14 cellular contexts compared by ENCODE assay signal in the genomic region with DNA sequence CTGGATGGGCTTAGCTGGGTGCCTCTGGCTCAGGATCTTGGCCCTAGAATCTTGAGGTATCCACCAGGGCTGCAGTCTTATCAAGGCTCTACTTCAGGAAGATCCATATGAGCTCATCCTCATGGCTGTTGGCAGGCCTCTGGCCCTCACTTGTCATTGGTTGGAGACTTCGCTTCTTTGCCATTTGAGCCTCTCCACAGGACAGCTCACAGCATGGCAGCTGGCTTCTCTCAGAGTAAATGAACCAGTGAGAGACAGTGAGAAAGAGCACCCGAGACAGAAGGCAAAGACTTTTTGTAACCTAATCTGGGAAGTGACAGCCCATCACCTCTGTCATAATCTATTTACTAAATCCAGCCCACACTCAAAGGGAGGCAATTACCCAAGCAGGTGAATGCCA.
A peak's percentile ranks its signal among the peaks of the same experiment; 100 is the strongest.
DNase-seq lines count a peak whose midpoint lies in the region; ATAC-seq and TF ChIP-seq lines count a peak whose summit lies in the region.
"Had no signal": no experiment of that assay in that cellular context is flagged by ENCODE, and none has a peak within 500 bp of the region (broad histone marks: within the 10 kb centered on the region; RNA-seq: fewer than 3 reads in every experiment).

No MANE protein-coding gene starts in this region.

- H3K27me3 Mint-ChIP-seq in GM23338 (ENCODE audit: insufficient read depth, low read depth, poor library complexity), result no peaks in the 10 kb centered on the region

- H3K79me2 ChIP-seq in GM23338 (replicated peaks; ENCODE audit: insufficient read depth), result no peaks in the 10 kb centered on the region
- no peaks in the 10 kb centered on the region for H3K79me2 ChIP-seq in mesendoderm (ENCODE audit: control insufficient read depth, insufficient read depth, low read length)

- no peak overlapping the region; the same call in 1 of the 2 replicates for H2AFZ ChIP-seq in GM23338

- H3K27me3 ChIP-seq in GM23338 (ENCODE audit: insufficient read depth), result no peaks in the 10 kb centered on the region
- H3K27me3 ChIP-seq in mesendoderm (ENCODE audit: insufficient read depth, low read length, poor library complexity), result no peaks in the 10 kb centered on the region
- H3K27me3 ChIP-seq: Peyer's patch had no signal

- H3F3A ChIP-seq in GM23338 (replicated peaks; ENCODE audit: low read depth), result no peaks in the 10 kb centered on the region

- no peak overlapping the region for H3K18ac ChIP-seq in mesendoderm (ENCODE audit: low read length)

- no peaks in the 10 kb centered on the region for H3K9me3 Mint-ChIP-seq in GM23338

- H3K36me3 Mint-ChIP-seq in GM23338 (ENCODE audit: low read depth), result no peaks in the 10 kb centered on the region
- H3K36me3 Mint-ChIP-seq: CD8-positive, alpha-beta memory T cell had no signal

- no peak overlapping the region for H4K5ac ChIP-seq in mesendoderm (ENCODE audit: low read length)

- peaks cover 4% of the 10 kb centered on the region; the same call in 2 of the 3 replicates for H3K4me1 Mint-ChIP-seq in GM23338
- H3K4me1 Mint-ChIP-seq: CD8-positive, alpha-beta memory T cell had no signal

- no peaks in the 10 kb centered on the region for H4K20me1 ChIP-seq in GM23338 (replicated peaks; ENCODE audit: insufficient read depth)

- no peak overlapping the region for H3K23ac ChIP-seq in mesendoderm (ENCODE audit: low read length)

- no peak for TF ChIP-seq CTCF in GM23338 (conservative IDR thresholded peaks at IDR 0.05; ENCODE audit: low read depth in 2 of 2)

- H2BK15ac ChIP-seq in mesendoderm (replicated peaks; ENCODE audit: low read depth), result no peak overlapping the region

- H3K4me2 ChIP-seq in GM23338 (no peak overlapping the region), mesendoderm (ENCODE audit: low read length) (no peak overlapping the region)

- peak; percentile 12 for DNase-seq in GM23338 (ENCODE audit: low spot score)
- peak; percentile 1 for DNase-seq in NCI-H128 (lab: John Stamatoyannopoulos, UW; ENCODE audit: unreplicated experiment)
- DNase-seq in SK-N-DZ (ENCODE audit: low spot score), result peak; percentile 45
- DNase-seq in mesendoderm, result peak; percentile 64
- DNase-seq in NK-92 (lab: John Stamatoyannopoulos, UW; ENCODE audit: unreplicated experiment), result no peak
- DNase-seq in activated naive CD4-positive, alpha-beta T cell treated with Interleukin-2 at 50 U/mL for 16 hours, result no peak
- DNase-seq in CD1c-positive myeloid dendritic cell (ENCODE audit: extremely low spot score), result no peak
- DNase-seq: CD8-positive, alpha-beta memory T cell; Karpas-422; NCI-H1436; NCI-H510A treated with DMSO at 0.1 percent for 48 hours; Peyer's patch; SIG-M5; T-helper 2 cell had no signal

- no peaks in the 10 kb centered on the region for H3K79me1 ChIP-seq in mesendoderm (ENCODE audit: low read length)

- no peak overlapping the region for H3K9ac ChIP-seq in mesendoderm (ENCODE audit: low read length)

- H3K27ac ChIP-seq in GM23338 (ENCODE audit: low read depth), result no peak overlapping the region
- no peak overlapping the region for H3K27ac ChIP-seq in mesendoderm (ENCODE audit: low read depth, low read length)
- H3K27ac ChIP-seq: Peyer's patch had no signal

- H3K9me2 ChIP-seq in GM23338 (ENCODE audit: insufficient read depth), result no peaks in the 10 kb centered on the region

- H3K4me3 ChIP-seq in GM23338 (no peak overlapping the region), mesendoderm (ENCODE audit: low read length) (no peak overlapping the region)
- H3K4me3 ChIP-seq: Peyer's patch had no signal

- H2BK120ac ChIP-seq in mesendoderm (ENCODE audit: low read depth, low read length), result no peak overlapping the region

- no peak overlapping the region for H4K8ac ChIP-seq in mesendoderm (ENCODE audit: low read depth, low read length)

- no peak overlapping the region for H3K4me3 Mint-ChIP-seq in GM23338
- H3K4me3 Mint-ChIP-seq: CD8-positive, alpha-beta memory T cell had no signal

- H3K56ac ChIP-seq in mesendoderm (ENCODE audit: low read length), result no peak overlapping the region

- peak; percentile 64 for ATAC-seq in GM23338

- no peak overlapping the region for H3K4ac ChIP-seq in mesendoderm (ENCODE audit: low read depth, low read length)

- H2AK5ac ChIP-seq in mesendoderm (ENCODE audit: low read length), result no peak overlapping the region

- H2BK5ac ChIP-seq in mesendoderm (ENCODE audit: low read length), result no peak overlapping the region

- H3K4me1 ChIP-seq in GM23338 (ENCODE audit: insufficient read depth), result no peaks in the 10 kb centered on the region
- no peaks in the 10 kb centered on the region for H3K4me1 ChIP-seq in mesendoderm (ENCODE audit: control insufficient read depth, low read depth, low read length)
- H3K4me1 ChIP-seq: Peyer's patch had no signal

- H3K27ac Mint-ChIP-seq in GM23338, result no peak overlapping the region
- H3K27ac Mint-ChIP-seq: CD8-positive, alpha-beta memory T cell had no signal

- WGBS in mesendoderm (ENCODE audit: extremely low coverage, insufficient coverage, low lambda C conversion rate), result no CpG with 5 or more reads among the region's 2 CpGs

- H3K36me3 ChIP-seq in GM23338 (ENCODE audit: insufficient read depth) (no peaks in the 10 kb centered on the region), mesendoderm (ENCODE audit: control insufficient read depth, insufficient read depth, low read length) (no peaks in the 10 kb centered on the region)
- H3K36me3 ChIP-seq: Peyer's patch had no signal

TF ChIP-seq in GM23338, 12 proteins besides CTCF, POLR2A, EP300 and RAD21 (continues in another document):
- TF ChIP-seq, protein P1, sequence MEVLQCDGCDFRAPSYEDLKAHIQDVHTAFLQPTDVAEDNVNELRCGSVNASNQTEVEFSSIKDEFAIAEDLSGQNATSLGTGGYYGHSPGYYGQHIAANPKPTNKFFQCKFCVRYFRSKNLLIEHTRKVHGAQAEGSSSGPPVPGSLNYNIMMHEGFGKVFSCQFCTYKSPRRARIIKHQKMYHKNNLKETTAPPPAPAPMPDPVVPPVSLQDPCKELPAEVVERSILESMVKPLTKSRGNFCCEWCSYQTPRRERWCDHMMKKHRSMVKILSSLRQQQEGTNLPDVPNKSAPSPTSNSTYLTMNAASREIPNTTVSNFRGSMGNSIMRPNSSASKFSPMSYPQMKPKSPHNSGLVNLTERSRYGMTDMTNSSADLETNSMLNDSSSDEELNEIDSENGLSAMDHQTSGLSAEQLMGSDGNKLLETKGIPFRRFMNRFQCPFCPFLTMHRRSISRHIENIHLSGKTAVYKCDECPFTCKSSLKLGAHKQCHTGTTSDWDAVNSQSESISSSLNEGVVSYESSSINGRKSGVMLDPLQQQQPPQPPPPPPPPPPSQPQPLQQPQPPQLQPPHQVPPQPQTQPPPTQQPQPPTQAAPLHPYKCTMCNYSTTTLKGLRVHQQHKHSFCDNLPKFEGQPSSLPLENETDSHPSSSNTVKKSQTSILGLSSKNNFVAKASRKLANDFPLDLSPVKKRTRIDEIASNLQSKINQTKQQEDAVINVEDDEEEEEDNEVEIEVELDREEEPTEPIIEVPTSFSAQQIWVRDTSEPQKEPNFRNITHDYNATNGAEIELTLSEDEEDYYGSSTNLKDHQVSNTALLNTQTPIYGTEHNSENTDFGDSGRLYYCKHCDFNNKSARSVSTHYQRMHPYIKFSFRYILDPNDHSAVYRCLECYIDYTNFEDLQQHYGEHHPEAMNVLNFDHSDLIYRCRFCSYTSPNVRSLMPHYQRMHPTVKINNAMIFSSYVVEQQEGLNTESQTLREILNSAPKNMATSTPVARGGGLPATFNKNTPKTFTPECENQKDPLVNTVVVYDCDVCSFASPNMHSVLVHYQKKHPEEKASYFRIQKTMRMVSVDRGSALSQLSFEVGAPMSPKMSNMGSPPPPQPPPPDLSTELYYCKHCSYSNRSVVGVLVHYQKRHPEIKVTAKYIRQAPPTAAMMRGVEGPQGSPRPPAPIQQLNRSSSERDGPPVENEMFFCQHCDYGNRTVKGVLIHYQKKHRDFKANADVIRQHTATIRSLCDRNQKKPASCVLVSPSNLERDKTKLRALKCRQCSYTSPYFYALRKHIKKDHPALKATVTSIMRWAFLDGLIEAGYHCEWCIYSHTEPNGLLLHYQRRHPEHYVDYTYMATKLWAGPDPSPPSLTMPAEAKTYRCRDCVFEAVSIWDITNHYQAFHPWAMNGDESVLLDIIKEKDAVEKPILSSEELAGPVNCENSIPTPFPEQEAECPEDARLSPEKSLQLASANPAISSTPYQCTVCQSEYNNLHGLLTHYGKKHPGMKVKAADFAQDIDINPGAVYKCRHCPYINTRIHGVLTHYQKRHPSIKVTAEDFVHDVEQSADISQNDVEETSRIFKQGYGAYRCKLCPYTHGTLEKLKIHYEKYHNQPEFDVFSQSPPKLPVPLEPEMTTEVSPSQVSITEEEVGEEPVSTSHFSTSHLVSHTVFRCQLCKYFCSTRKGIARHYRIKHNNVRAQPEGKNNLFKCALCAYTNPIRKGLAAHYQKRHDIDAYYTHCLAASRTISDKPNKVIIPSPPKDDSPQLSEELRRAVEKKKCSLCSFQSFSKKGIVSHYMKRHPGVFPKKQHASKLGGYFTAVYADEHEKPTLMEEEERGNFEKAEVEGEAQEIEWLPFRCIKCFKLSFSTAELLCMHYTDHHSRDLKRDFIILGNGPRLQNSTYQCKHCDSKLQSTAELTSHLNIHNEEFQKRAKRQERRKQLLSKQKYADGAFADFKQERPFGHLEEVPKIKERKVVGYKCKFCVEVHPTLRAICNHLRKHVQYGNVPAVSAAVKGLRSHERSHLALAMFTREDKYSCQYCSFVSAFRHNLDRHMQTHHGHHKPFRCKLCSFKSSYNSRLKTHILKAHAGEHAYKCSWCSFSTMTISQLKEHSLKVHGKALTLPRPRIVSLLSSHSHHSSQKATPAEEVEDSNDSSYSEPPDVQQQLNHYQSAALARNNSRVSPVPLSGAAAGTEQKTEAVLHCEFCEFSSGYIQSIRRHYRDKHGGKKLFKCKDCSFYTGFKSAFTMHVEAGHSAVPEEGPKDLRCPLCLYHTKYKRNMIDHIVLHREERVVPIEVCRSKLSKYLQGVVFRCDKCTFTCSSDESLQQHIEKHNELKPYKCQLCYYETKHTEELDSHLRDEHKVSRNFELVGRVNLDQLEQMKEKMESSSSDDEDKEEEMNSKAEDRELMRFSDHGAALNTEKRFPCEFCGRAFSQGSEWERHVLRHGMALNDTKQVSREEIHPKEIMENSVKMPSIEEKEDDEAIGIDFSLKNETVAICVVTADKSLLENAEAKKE (CRISPR knock-in tag; IDR thresholded peaks at IDR 0.05), result no peak
- TF ChIP-seq, protein P2, sequence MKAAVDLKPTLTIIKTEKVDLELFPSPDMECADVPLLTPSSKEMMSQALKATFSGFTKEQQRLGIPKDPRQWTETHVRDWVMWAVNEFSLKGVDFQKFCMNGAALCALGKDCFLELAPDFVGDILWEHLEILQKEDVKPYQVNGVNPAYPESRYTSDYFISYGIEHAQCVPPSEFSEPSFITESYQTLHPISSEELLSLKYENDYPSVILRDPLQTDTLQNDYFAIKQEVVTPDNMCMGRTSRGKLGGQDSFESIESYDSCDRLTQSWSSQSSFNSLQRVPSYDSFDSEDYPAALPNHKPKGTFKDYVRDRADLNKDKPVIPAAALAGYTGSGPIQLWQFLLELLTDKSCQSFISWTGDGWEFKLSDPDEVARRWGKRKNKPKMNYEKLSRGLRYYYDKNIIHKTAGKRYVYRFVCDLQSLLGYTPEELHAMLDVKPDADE (IDR thresholded peaks at IDR 0.05), result no peak

Comparison
In these comparisons a context has a peak if more than half of its experiments do, and no peak if none do; other contexts are left out.
1. DNase-seq: peak in GM23338 (single experiment), NCI-H128 (single experiment), SK-N-DZ (single experiment) and mesendoderm (single experiment); none in NK-92 (single experiment), activated naive CD4-positive, alpha-beta T cell treated with Interleukin-2 at 50 U/mL for 16 hours (single experiment) and CD1c-positive myeloid dendritic cell (single experiment).